Comparison of ENCODE assay signal across 8 cellular contexts in genomic region chr18:2655954-2656236, GRCh38. TPM values are rescaled to one million over a fixed set of nuclear protein-coding genes. Genes with fewer than 3 reads are reported as not detected.
DNase-seq lines count a peak whose midpoint lies in the region; ATAC-seq, FAIRE-seq and TF ChIP-seq lines count a peak whose summit lies in the region.

No MANE protein-coding gene starts in this region.

- no peaks in the 10 kb centered on the region for H3K36me3 ChIP-seq in vagina

- POLR2A ChIA-PET in A549 (lab: Yijun Ruan, JAX): interaction anchor here (1.7 kb wide), 1 partner anchor 18 kb away, joined by 6 read pairs; no protein-coding TSS in a partner anchor

- H3K4me1 ChIP-seq in A549: peaks cover 36% of the 10 kb centered on the region
- peaks cover 28% of the 10 kb centered on the region for H3K4me1 ChIP-seq in vagina

- no peaks in the 10 kb centered on the region for H3K9me3 ChIP-seq in A549
- H3K9me3 ChIP-seq in vagina: no peaks in the 10 kb centered on the region

- H3K27ac ChIP-seq in A549 (peak overlapping the region; percentile 94 to 97), vagina (peak overlapping the region; percentile 99)

- H3K4me3 Mint-ChIP-seq in brain (peak overlapping the region; percentile 90 to 99 (median 96)), mesothelial cell of epicardium (peak overlapping the region; percentile 93)

- intact Hi-C loops in vagina (cut with DNase I): loop anchor here (5.0 kb wide), 1 partner anchor 84 kb away; the partner anchor contains the start of genes METTL4 and NDC80

- H3K27me3 Mint-ChIP-seq in brain (peaks cover 28% of the 10 kb centered on the region), mesothelial cell of epicardium (ENCODE audit: low read depth) (peaks cover 2% of the 10 kb centered on the region)

- H3K4me3 ChIP-seq in A549 (peak overlapping the region; percentile 92), vagina (peak overlapping the region; percentile 73 to 98)

- in situ Hi-C loops in ACHN (cut with HindIII; ENCODE audit: low pct_ligation_motif_present, low pct_unique_long_range_greater_than_20kb, low sequenced_read_pairs): no loop called here

- TF ChIP-seq CTCF in A549 (IDR thresholded peaks at IDR 0.05) (no peak), brain (conservative IDR thresholded peaks at IDR 0.05) (no peak), mesothelial cell of epicardium (IDR thresholded peaks at IDR 0.05; ENCODE audit: unreplicated experiment) (no peak), vagina (IDR thresholded peaks at IDR 0.05) (no peak)

- H3K9me3 Mint-ChIP-seq in brain (peaks cover 0 to 9% (median 5%) of the 10 kb centered on the region in 5 experiments), mesothelial cell of epicardium (peaks cover 1% of the 10 kb centered on the region)

- TF ChIP-seq EP300 in A549 (IDR thresholded peaks at IDR 0.05): no peak

- no CpG with 5 or more reads among the region's 37 CpGs for WGBS in A549 (ENCODE audit: missing lambda C conversion rate)

- FAIRE-seq in A549 (lab: Jason Lieb, UNC): no peak

- ATAC-seq in A549 (peak; percentile 70 to 73), GM19023 (IDR thresholded peaks at IDR 0.05; ENCODE audit: unreplicated experiment) (peak; percentile 26)

- DNase-seq in A549 (ENCODE audit: low read depth in 1 of 2, low spot score in 1 of 2) (peak; percentile 11 to 60), HuH-7 (ENCODE audit: low spot score) (peak; percentile 40), mesothelial cell of epicardium (ENCODE audit: low spot score in 2 of 2, unreplicated experiment in 2 of 2) (no peak), vagina (ENCODE audit: extremely low spot score in 2 of 2) (no peak), ACHN (no peak), NCI-H446 treated with DMSO at 0.1 percent for 48 hours (lab: John Stamatoyannopoulos, UW) (no peak)

- TF ChIP-seq POLR2A in A549 (IDR thresholded peaks at IDR 0.05; ENCODE audit: low read length) (no peak), vagina (IDR thresholded peaks at IDR 0.05) (no peak)

- no peak for TF ChIP-seq RAD21 in A549 (conservative IDR thresholded peaks at IDR 0.05 in 1 of 2, IDR thresholded peaks at IDR 0.05 in 1 of 2)

- peak overlapping the region; percentile 85 to 97 (median 94) for H3K27ac Mint-ChIP-seq in brain
- H3K27ac Mint-ChIP-seq in mesothelial cell of epicardium: peak overlapping the region; percentile 97

- H3K4me1 Mint-ChIP-seq in brain (peaks cover 44% of the 10 kb centered on the region), mesothelial cell of epicardium (peaks cover 30% of the 10 kb centered on the region)

- CTCF ChIA-PET in A549 (lab: Yijun Ruan, JAX): interaction anchor here (1.1 kb wide), 1 partner anchor 85 kb away, joined by 3 read pairs; the partner anchor contains the start of genes METTL4 and NDC80

- no peaks in the 10 kb centered on the region for H3K27me3 ChIP-seq in vagina

- peaks cover 23% of the 10 kb centered on the region for H3K36me3 Mint-ChIP-seq in brain
- H3K36me3 Mint-ChIP-seq in mesothelial cell of epicardium: peaks cover 3% of the 10 kb centered on the region

- peak overlapping the region; percentile 86 for H3K4me2 ChIP-seq in A549

TF ChIP-seq in A549, 52 proteins besides CTCF, POLR2A, EP300 and RAD21:
- TF ChIP-seq RNF2 (IDR thresholded peaks at IDR 0.05; ENCODE audit: borderline replicate concordance, low read depth): no peak
- TF ChIP-seq HDAC2 (IDR thresholded peaks at IDR 0.05): no peak

RNA-seq across cellular contexts. Expression of gene SMCHD1, which starts 0.4 kb away (rescaled TPM):
- 21.5 and 25.5 TPM in 2 replicates for polyA plus RNA-seq in A549 (2011; rRNA removed)
- polyA plus RNA-seq in A549 (2012; cell fraction: cytosol; rRNA removed): 5.1 and 5.5 TPM in 2 replicates
- polyA plus RNA-seq in A549 (2012; cell fraction: nucleus; rRNA removed): 5.4 and 7.6 TPM in 2 replicates
- 15.5 to 18.3 TPM (median 16.1 TPM) in 3 replicates for polyA plus RNA-seq in A549 (2017; fragmentation: RNase III; extraction: RNeasy Plus Mini Kit Qiagen cat#74134 plus additional on column Dnase treatment)
- 24.7 and 24.8 TPM in 2 replicates for polyA minus RNA-seq in A549 (2011; rRNA and poly(A)+ RNA removed)
- 5.5 TPM for polyA plus RNA-seq in brain (ENCODE audit: insufficient read depth, low read depth, low replicate concordance)
- total RNA-seq in mesothelial cell of epicardium: 71.2 to 73.5 TPM (median 71.7 TPM) in 3 replicates
- 62.4 TPM for total RNA-seq in vagina

Comparison
In these comparisons a context has a peak if more than half of its experiments do, and no peak if none do; other contexts are left out.
1. DNase-seq: peak in A549 (2 of 2) and HuH-7 (single experiment); none in mesothelial cell of epicardium (0 of 2), vagina (0 of 2), ACHN (single experiment) and NCI-H446 treated with DMSO at 0.1 percent for 48 hours (single experiment).